16 cellular contexts compared by ENCODE assay signal in genomic region chr1:170306948-170307347, GRCh38.
DNase-seq lines count a peak whose midpoint lies in the region; ATAC-seq and TF ChIP-seq lines count a peak whose summit lies in the region.
"Had no signal": no experiment of that assay in that cellular context is flagged by ENCODE, and none has a peak within 500 bp of the region (broad histone marks: within the 10 kb centered on the region; RNA-seq: fewer than 3 reads in every experiment).

No MANE protein-coding gene starts in this region.

- H2BK12ac ChIP-seq in trophoblast cell (ENCODE audit: low read length): peak overlapping the region; percentile 63

- H3K9me3 ChIP-seq in fibroblast of lung (ENCODE audit: control insufficient read depth, insufficient read depth, low read depth, low read length) (no peaks in the 10 kb centered on the region), trophoblast cell (ENCODE audit: insufficient read depth, low read depth, low read length) (no peaks in the 10 kb centered on the region)
- H3K9me3 ChIP-seq in naive thymus-derived CD4-positive, alpha-beta T cell (ENCODE audit: control insufficient read depth in 2 of 3, low read length in 3 of 3): no peaks in the 10 kb centered on the region
- H3K9me3 ChIP-seq: A549 had no signal

- H3K9ac ChIP-seq in fibroblast of lung (ENCODE audit: insufficient read depth, low read length) (no peak overlapping the region), trophoblast cell (ENCODE audit: low read length) (no peak overlapping the region)

- peaks cover 6% of the 10 kb centered on the region for H3K79me1 ChIP-seq in trophoblast cell (ENCODE audit: low read length)

- no peak overlapping the region for H2BK120ac ChIP-seq in trophoblast cell (ENCODE audit: insufficient read depth, low read length, poor library complexity)

- H2BK5ac ChIP-seq in trophoblast cell (ENCODE audit: low read depth, low read length, poor library complexity): peak overlapping the region; percentile 34

- TF ChIP-seq CTCF in fibroblast of lung (conservative IDR thresholded peaks at IDR 0.05 in 1 of 2, IDR thresholded peaks at IDR 0.05 in 1 of 2; ENCODE audit: low read depth in 1 of 2, low read length in 2 of 2) (no peak), glutamatergic neuron (IDR thresholded peaks at IDR 0.05; ENCODE audit: partially characterized antibody, unreplicated experiment) (no peak), mesothelial cell of epicardium (IDR thresholded peaks at IDR 0.05; ENCODE audit: unreplicated experiment) (no peak)

- H4K12ac ChIP-seq in trophoblast cell (ENCODE audit: low read depth, low read length): no peak overlapping the region

- H3K27me3 ChIP-seq in ACC112 (ENCODE audit: insufficient read depth, low read length) (no peaks in the 10 kb centered on the region), fibroblast of lung (ENCODE audit: control insufficient read depth, insufficient read depth, low read length) (no peaks in the 10 kb centered on the region), trophoblast cell (ENCODE audit: insufficient read depth, low read length) (no peaks in the 10 kb centered on the region)
- H3K27me3 ChIP-seq in naive thymus-derived CD4-positive, alpha-beta T cell (ENCODE audit: control insufficient read depth in 2 of 2, insufficient read depth in 2 of 2, low read length in 2 of 2): no peaks in the 10 kb centered on the region

- CTCF ChIA-PET in activated CD4-positive, alpha-beta memory T cell treated with anti-CD3 and anti-CD28 coated beads for 36 hours (lab: Charles Lee): no interaction called here
- CTCF ChIA-PET in naive thymus-derived CD4-positive, alpha-beta T cell (lab: Charles Lee): no interaction called here

- POLR2A ChIA-PET in activated CD4-positive, alpha-beta memory T cell treated with anti-CD3 and anti-CD28 coated beads for 36 hours (lab: Charles Lee): no interaction called here
- POLR2A ChIA-PET in naive thymus-derived CD4-positive, alpha-beta T cell (lab: Charles Lee): no interaction called here

- H3K4me2 ChIP-seq in fibroblast of lung (ENCODE audit: extremely low read depth, insufficient read depth, low read length) (no peak overlapping the region), trophoblast cell (ENCODE audit: low read length) (no peak overlapping the region)
- H3K4me2 ChIP-seq: A549 had no signal

- H3K27ac Mint-ChIP-seq in activated CD4-positive, alpha-beta memory T cell treated with anti-CD3 and anti-CD28 coated beads for 36 hours: no peak overlapping the region
- H3K27ac Mint-ChIP-seq in naive thymus-derived CD4-positive, alpha-beta T cell: no peak overlapping the region
- H3K27ac Mint-ChIP-seq in glutamatergic neuron (ENCODE audit: unreplicated experiment) (no peak overlapping the region), mesothelial cell of epicardium (no peak overlapping the region)
- H3K27ac Mint-ChIP-seq: CD14-positive monocyte had no signal

- H2AFZ ChIP-seq in ACC112 (ENCODE audit: low read length, unreplicated experiment): peak overlapping the region; percentile 41
- no peak overlapping the region for H2AFZ ChIP-seq in fibroblast of lung (ENCODE audit: low read length)
- H2AFZ ChIP-seq in trophoblast cell (ENCODE audit: insufficient read depth, low read length, poor library complexity): no peak overlapping the region

- no peaks in the 10 kb centered on the region for H3K4me1 Mint-ChIP-seq in activated CD4-positive, alpha-beta memory T cell treated with anti-CD3 and anti-CD28 coated beads for 36 hours (ENCODE audit: low read depth)
- no peaks in the 10 kb centered on the region for H3K4me1 Mint-ChIP-seq in naive thymus-derived CD4-positive, alpha-beta T cell
- peaks cover 7% of the 10 kb centered on the region for H3K4me1 Mint-ChIP-seq in glutamatergic neuron (ENCODE audit: low read depth, unreplicated experiment)
- peaks cover 10% of the 10 kb centered on the region for H3K4me1 Mint-ChIP-seq in mesothelial cell of epicardium
- H3K4me1 Mint-ChIP-seq: CD14-positive monocyte, H9 had no signal

- H4K8ac ChIP-seq in trophoblast cell (ENCODE audit: low read depth, low read length): no peak overlapping the region

- DNase-seq in NCI-H82 treated with DMSO at 0.1 percent for 48 hours (lab: John Stamatoyannopoulos, UW; ENCODE audit: unreplicated experiment) (peak; percentile 48), fibroblast of lung (ENCODE audit: low read depth in 2 of 2) (no peak), trophoblast cell (no peak), glutamatergic neuron (no peak), mesothelial cell of epicardium (ENCODE audit: low spot score in 2 of 2, unreplicated experiment in 2 of 2) (no peak)
- DNase-seq in activated CD4-positive, alpha-beta memory T cell treated with anti-CD3 and anti-CD28 coated beads for 36 hours: no peak
- DNase-seq in naive thymus-derived CD4-positive, alpha-beta T cell: no peak
- DNase-seq: COR-L47, H9, NCI-H1417 treated with DMSO at 0.1 percent for 48 hours, NCI-H2029, NCI-H524 treated with DMSO at 0.1 percent for 48 hours, OCI-M1 had no signal

- 0 out of 2 replicates have a peak overlapping the region, but pooled peaks have one; percentile 17 for H3K4me3 ChIP-seq in ACC112 (ENCODE audit: low read depth, low read length)
- H3K4me3 ChIP-seq in fibroblast of lung (replicated peaks in 1 of 4; ENCODE audit: control extremely low read depth in 1 of 4, insufficient read depth in 1 of 4, low read depth in 3 of 4, low read length in 4 of 4): no peak overlapping the region
- no peak overlapping the region for H3K4me3 ChIP-seq in trophoblast cell (ENCODE audit: low read depth, low read length)
- H3K4me3 ChIP-seq in naive thymus-derived CD4-positive, alpha-beta T cell (ENCODE audit: low read length): no peak overlapping the region
- H3K4me3 ChIP-seq: A549 had no signal

- WGBS in trophoblast cell (ENCODE audit: extremely low coverage, insufficient coverage, insufficient read length): no CpG with 5 or more reads among the region's 2 CpGs

- H3K4me1 ChIP-seq in ACC112 (ENCODE audit: control insufficient read depth, insufficient read depth, low read length, unreplicated experiment) (peaks cover 54% of the 10 kb centered on the region), fibroblast of lung (ENCODE audit: control insufficient read depth, extremely low read depth, insufficient read depth, low read length) (peaks cover 29% of the 10 kb centered on the region), trophoblast cell (ENCODE audit: control insufficient read depth in 1 of 2, insufficient read depth in 2 of 2, low read length in 2 of 2) (peaks cover 4 to 13% of the 10 kb centered on the region in 2 experiments)
- no peaks in the 10 kb centered on the region for H3K4me1 ChIP-seq in naive thymus-derived CD4-positive, alpha-beta T cell (ENCODE audit: control insufficient read depth in 2 of 2, insufficient read depth in 2 of 2, low read length in 2 of 2)
- H3K4me1 ChIP-seq: A549 had no signal

- H3K36me3 Mint-ChIP-seq in activated CD4-positive, alpha-beta memory T cell treated with anti-CD3 and anti-CD28 coated beads for 36 hours: no peaks in the 10 kb centered on the region
- no peaks in the 10 kb centered on the region for H3K36me3 Mint-ChIP-seq in naive thymus-derived CD4-positive, alpha-beta T cell
- no peaks in the 10 kb centered on the region for H3K36me3 Mint-ChIP-seq in glutamatergic neuron (ENCODE audit: unreplicated experiment)
- no peaks in the 10 kb centered on the region for H3K36me3 Mint-ChIP-seq in mesothelial cell of epicardium
- H3K36me3 Mint-ChIP-seq: CD14-positive monocyte had no signal

- H3K18ac ChIP-seq in trophoblast cell (ENCODE audit: low read length): no peak overlapping the region

- H3K36me3 ChIP-seq in ACC112 (ENCODE audit: insufficient read depth, low read length) (no peaks in the 10 kb centered on the region), fibroblast of lung (ENCODE audit: control insufficient read depth, insufficient read depth, low read length) (no peaks in the 10 kb centered on the region), trophoblast cell (ENCODE audit: control insufficient read depth in 1 of 2, insufficient read depth in 2 of 2, low read length in 2 of 2) (no peaks in the 10 kb centered on the region)
- H3K36me3 ChIP-seq in naive thymus-derived CD4-positive, alpha-beta T cell (ENCODE audit: control insufficient read depth in 2 of 3, insufficient read depth in 3 of 3, low read length in 3 of 3): no peaks in the 10 kb centered on the region

- no peaks in the 10 kb centered on the region for H3K9me3 Mint-ChIP-seq in activated CD4-positive, alpha-beta memory T cell treated with anti-CD3 and anti-CD28 coated beads for 36 hours
- H3K9me3 Mint-ChIP-seq in naive thymus-derived CD4-positive, alpha-beta T cell: no peaks in the 10 kb centered on the region
- H3K9me3 Mint-ChIP-seq in glutamatergic neuron (ENCODE audit: unreplicated experiment): no peaks in the 10 kb centered on the region
- no peaks in the 10 kb centered on the region for H3K9me3 Mint-ChIP-seq in mesothelial cell of epicardium
- H3K9me3 Mint-ChIP-seq: H9 had no signal

- H4K20me1 ChIP-seq in fibroblast of lung (ENCODE audit: control insufficient read depth, extremely low read depth, insufficient read depth, low read length): no peaks in the 10 kb centered on the region

- H3K79me2 ChIP-seq in ACC112 (ENCODE audit: control insufficient read depth, insufficient read depth, low read length, unreplicated experiment) (no peaks in the 10 kb centered on the region), fibroblast of lung (ENCODE audit: control insufficient read depth, insufficient read depth, low read length) (no peaks in the 10 kb centered on the region), trophoblast cell (ENCODE audit: control insufficient read depth, insufficient read depth, low read length, poor library complexity) (no peaks in the 10 kb centered on the region)

- H3K4ac ChIP-seq in trophoblast cell (ENCODE audit: low read depth, low read length): no peak overlapping the region

- H3K27me3 Mint-ChIP-seq in activated CD4-positive, alpha-beta memory T cell treated with anti-CD3 and anti-CD28 coated beads for 36 hours: peaks cover 1% of the 10 kb centered on the region
- peaks cover 4 to 10% (median 6%) of the 10 kb centered on the region in 5 donors for H3K27me3 Mint-ChIP-seq in naive thymus-derived CD4-positive, alpha-beta T cell
- H3K27me3 Mint-ChIP-seq in glutamatergic neuron (ENCODE audit: unreplicated experiment): no peaks in the 10 kb centered on the region
- H3K27me3 Mint-ChIP-seq in mesothelial cell of epicardium (ENCODE audit: low read depth): no peaks in the 10 kb centered on the region

- no peak overlapping the region for H3K14ac ChIP-seq in trophoblast cell (ENCODE audit: low read length)

- H3K4me3 Mint-ChIP-seq in activated CD4-positive, alpha-beta memory T cell treated with anti-CD3 and anti-CD28 coated beads for 36 hours: no peak overlapping the region
- H3K4me3 Mint-ChIP-seq in naive thymus-derived CD4-positive, alpha-beta T cell: no peak overlapping the region
- H3K4me3 Mint-ChIP-seq in glutamatergic neuron (ENCODE audit: unreplicated experiment) (no peak overlapping the region), mesothelial cell of epicardium (no peak overlapping the region)
- H3K4me3 Mint-ChIP-seq: CD14-positive monocyte, H9 had no signal

- H4K91ac ChIP-seq in trophoblast cell (ENCODE audit: low read depth, low read length): no peak overlapping the region

- no peak overlapping the region for H3K23ac ChIP-seq in trophoblast cell (ENCODE audit: low read length)

- intact Hi-C loops in activated CD4-positive, alpha-beta memory T cell treated with anti-CD3 and anti-CD28 coated beads for 36 hours (cut with micrococcal nuclease): no loop called here
- intact Hi-C loops in naive thymus-derived CD4-positive, alpha-beta T cell (cut with micrococcal nuclease): no loop called here

- no peak overlapping the region for H2AK5ac ChIP-seq in trophoblast cell (ENCODE audit: low read length)

- no peak for ATAC-seq in naive thymus-derived CD4-positive, alpha-beta T cell
- ATAC-seq: A549 had no signal

- H3K27ac ChIP-seq in ACC112 (ENCODE audit: low read depth, low read length) (peak overlapping the region; percentile 77), fibroblast of lung (ENCODE audit: insufficient read depth, low read length) (peak overlapping the region; percentile 85), trophoblast cell (ENCODE audit: low read depth, low read length) (peak overlapping the region; percentile 39)
- no peak overlapping the region for H3K27ac ChIP-seq in naive thymus-derived CD4-positive, alpha-beta T cell (ENCODE audit: low read depth, low read length)
- H3K27ac ChIP-seq: A549 had no signal
